In the genomic region with DNA sequence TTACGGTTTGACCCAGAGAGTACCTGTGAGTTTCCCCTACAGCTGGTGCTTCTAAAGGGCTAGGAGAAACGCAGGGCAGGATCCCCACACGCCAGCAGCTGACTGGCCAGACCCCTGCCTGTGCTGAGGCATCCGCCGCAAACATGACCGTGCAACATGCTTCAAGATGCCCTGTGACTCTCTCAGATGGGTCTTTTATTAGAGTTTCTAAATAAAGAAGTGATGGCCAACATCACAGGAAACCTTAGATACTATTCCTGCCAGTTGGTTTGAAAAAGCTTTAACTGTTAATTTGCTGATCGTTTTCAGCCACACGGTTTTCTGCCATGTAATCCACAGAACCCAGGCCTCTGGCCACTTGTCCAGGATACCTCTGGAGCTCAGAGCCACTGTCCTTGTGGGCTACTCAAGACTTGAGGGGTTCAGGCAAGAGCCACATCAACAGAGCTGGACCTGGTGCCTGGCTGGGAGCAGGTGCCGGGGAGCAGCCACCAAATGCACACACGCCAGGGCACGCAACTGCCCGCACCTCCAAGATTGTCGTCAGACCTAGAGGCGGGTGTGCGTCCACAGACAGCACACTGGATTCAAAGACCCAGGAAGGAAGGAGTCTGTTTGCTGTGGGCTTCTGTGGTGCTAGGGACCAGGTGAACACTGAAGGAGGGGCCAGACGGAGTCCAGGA, we compare ENCODE assay signal across 1 cellular context.
TF ChIP-seq lines count a peak whose summit lies in the region.

No MANE protein-coding gene starts in this region.

TF ChIP-seq in GM12891, 5 proteins besides CTCF, POLR2A, EP300 and RAD21:
- TF ChIP-seq POU2F2 (IDR thresholded peaks at IDR 0.05; ENCODE audit: low read depth, low read length) (no peak), SPI1 (IDR thresholded peaks at IDR 0.05; ENCODE audit: low read depth, low read length) (no peak)
TF ChIP-seq in GM12891: peak in this region for 0.
